13 cellular contexts compared by ENCODE assay signal in genomic region chr9:75134495-75134894, GRCh38.
"Had no signal": no experiment of that assay in that cellular context is flagged by ENCODE, and none has a peak within 500 bp of the region (broad histone marks: within the 10 kb centered on the region; RNA-seq: fewer than 3 reads in every experiment).

No MANE protein-coding gene starts in this region.

- H3K9me3 ChIP-seq: adrenal gland, colonic mucosa, ovary, thyroid gland had no signal

- H3K4me3 ChIP-seq: adrenal gland, colonic mucosa, ovary, thyroid gland had no signal

- H3K27me3 ChIP-seq: adrenal gland, colonic mucosa, ovary, thyroid gland had no signal

- DNase-seq: activated CD4-positive, alpha-beta T cell treated with anti-CD3 and anti-CD28 coated beads, Interleukin-2, amount 50 U/mL, for 4 hours; activated naive CD4-positive, alpha-beta T cell treated with anti-CD3 and anti-CD28 coated beads, Interleukin-2, amount 50 U/mL, for 16 hours; activated T-cell treated with anti-CD3 and anti-CD28 coated beads for 4 hours; adrenal gland; caudate nucleus; colonic mucosa; foreskin fibroblast; hippocampal formation; kidney glomerular epithelial cell; ovary; stimulated activated CD4-positive, alpha-beta T cell treated with anti-CD3 and anti-CD28 coated beads, Interleukin-1b, Interleukin-23, amount 100 ng/mL, for 48 hours; SW 1271; thyroid gland had no signal

- H3K36me3 ChIP-seq: ovary had no signal

- H3K27ac ChIP-seq: adrenal gland, colonic mucosa, ovary, thyroid gland had no signal

- H3K4me1 ChIP-seq: adrenal gland, colonic mucosa had no signal
